ENCODE assay signal across 8 cellular contexts in the genomic region with DNA sequence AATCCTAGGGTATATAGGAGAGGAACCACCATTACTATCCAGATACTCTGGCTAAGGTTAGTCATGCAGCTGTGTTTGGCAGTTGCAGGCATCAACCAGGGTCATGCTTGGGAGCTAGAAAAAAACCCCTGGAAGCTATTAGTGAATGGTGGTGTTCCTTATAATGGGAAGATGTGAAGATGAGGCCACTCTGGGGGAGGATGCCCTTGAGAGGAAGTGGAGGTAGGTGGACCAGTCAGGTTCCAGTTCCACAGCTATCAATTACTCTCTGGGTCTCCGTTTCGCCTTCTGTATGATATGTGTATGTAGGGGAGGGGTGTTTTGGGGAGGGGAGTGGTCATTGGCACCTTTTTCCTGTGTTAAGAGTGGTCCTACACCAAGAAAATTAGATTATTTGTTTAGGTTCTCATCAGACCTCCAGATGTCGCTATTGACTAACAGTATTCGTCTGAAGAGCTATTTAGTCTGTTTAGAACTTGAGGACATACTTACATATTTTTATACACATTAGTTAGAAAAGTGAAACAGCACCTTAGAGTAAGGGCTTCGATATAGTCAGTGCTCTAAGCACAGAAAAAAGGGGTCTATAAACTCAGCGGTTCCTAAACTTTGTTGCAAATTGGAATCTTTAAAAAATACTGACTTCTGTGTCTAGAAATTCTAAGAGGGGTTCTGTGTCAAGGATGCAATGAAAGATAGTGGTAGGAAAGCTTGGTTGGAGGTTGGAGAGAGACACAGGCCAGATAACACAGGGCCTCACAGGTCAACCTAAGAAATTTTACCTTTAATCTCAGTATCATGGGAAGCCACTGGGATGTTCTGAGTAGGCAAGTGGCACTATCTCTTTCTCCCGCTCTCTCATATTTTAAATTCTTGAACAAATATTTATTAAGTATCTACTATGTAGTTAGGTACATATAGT. TPM values are rescaled to one million over a fixed set of nuclear protein-coding genes. Genes with fewer than 3 reads are reported as not detected.
A peak's percentile ranks its signal among the peaks of the same experiment; 100 is the strongest.
DNase-seq lines count a peak whose midpoint lies in the region; ATAC-seq, FAIRE-seq and TF ChIP-seq lines count a peak whose summit lies in the region.

No MANE protein-coding gene starts in this region.

- TF ChIP-seq RAD21 in GM12878 (IDR thresholded peaks at IDR 0.05; ENCODE audit: insufficient read depth, low read depth, low read length) = peak; percentile 94

- peak overlapping the region; percentile 28 for H2AFZ ChIP-seq in GM12878 (ENCODE audit: control insufficient read depth, low read depth, low read length)

- TF ChIP-seq CTCF in GM12878 (IDR thresholded peaks at IDR 0.05 in 2 of 3, conservative IDR thresholded peaks at IDR 0.05 in 1 of 3; ENCODE audit: control insufficient read depth in 2 of 3, extremely low read depth in 1 of 3, insufficient read depth in 1 of 3, low read depth in 3 of 3, low read length in 3 of 3) = peak; percentile 53 to 73 (median 55); a peak in 5 of 6 replicates

- FAIRE-seq in GM12878 (lab: Jason Lieb, UNC) = peak; percentile 86

- TF ChIP-seq EP300 in GM12878 (IDR thresholded peaks at IDR 0.05; ENCODE audit: borderline replicate concordance in 1 of 2, control insufficient read depth in 1 of 2, low read depth in 2 of 2, low read length in 2 of 2) = no peak

- H3K4me2 ChIP-seq in GM12878 (ENCODE audit: control insufficient read depth, insufficient read depth) = no peak overlapping the region

- no peaks in the 10 kb centered on the region for H3K4me1 ChIP-seq in GM12878 (ENCODE audit: control insufficient read depth, insufficient read depth, low read length)

- H3K27ac ChIP-seq in GM12878 (ENCODE audit: control insufficient read depth, insufficient read depth) = no peak overlapping the region

- H3K9me3 Mint-ChIP-seq in stimulated activated naive CD8-positive, alpha-beta T cell treated with anti-CD3 and anti-CD28 coated beads, Interleukin-15, amount 100 ng/mL, for 72 hours = no peaks in the 10 kb centered on the region

- no peak overlapping the region for H3K4me3 Mint-ChIP-seq in stimulated activated naive CD8-positive, alpha-beta T cell treated with anti-CD3 and anti-CD28 coated beads, Interleukin-15, amount 100 ng/mL, for 72 hours

- H3K27me3 ChIP-seq in GM12878 (replicated peaks in 1 of 2; ENCODE audit: control insufficient read depth in 2 of 2, insufficient read depth in 2 of 2, low read length in 1 of 2) = no peaks in the 10 kb centered on the region; a peak in 1 of 4 replicates

- no peak overlapping the region for H3K9ac ChIP-seq in GM12878 (ENCODE audit: control insufficient read depth, insufficient read depth, low read length)

- no peaks in the 10 kb centered on the region for H4K20me1 ChIP-seq in GM12878 (ENCODE audit: control insufficient read depth, insufficient read depth)

- 13% methylated on average over 7 of the region's 7 CpGs for WGBS in GM12878 (ENCODE audit: insufficient coverage, insufficient replicate concordance, low lambda C conversion rate, missing lambda C conversion rate)

- POLR2A ChIA-PET in GM12878 (lab: Charles Lee) = interaction anchor here (0.6 kb wide), 1 partner anchor 10 kb away, joined by 3 read pairs; the partner anchor contains the start of gene HPS3

- no peaks in the 10 kb centered on the region for H3K79me2 ChIP-seq in GM12878 (ENCODE audit: control insufficient read depth, insufficient read depth, low read length)

- no peak overlapping the region for H3K27ac Mint-ChIP-seq in stimulated activated naive CD8-positive, alpha-beta T cell treated with anti-CD3 and anti-CD28 coated beads, Interleukin-15, amount 100 ng/mL, for 72 hours

- H3K4me1 Mint-ChIP-seq in stimulated activated naive CD8-positive, alpha-beta T cell treated with anti-CD3 and anti-CD28 coated beads, Interleukin-15, amount 100 ng/mL, for 72 hours = no peaks in the 10 kb centered on the region

- TF ChIP-seq POLR2A in GM12878 (IDR thresholded peaks at IDR 0.05; ENCODE audit: low read depth, low read length) = no peak

- BruUV-seq in GM12878 (replicated peaks; lab: Mats Ljungman, UMichigan) = no TSS peak

- in situ Hi-C loops in GM12878 (cut with MboI) = loop anchor here (10.0 kb wide), 1 partner anchor 364 kb away; no protein-coding TSS in a partner anchor

- DNase-seq in AML-193 (lab: John Stamatoyannopoulos, UW) = peak; percentile 80 to 84
- peak; percentile 52 for DNase-seq in NCI-H69 (lab: John Stamatoyannopoulos, UW)
- DNase-seq in GM12878 (ENCODE audit: low read depth, low spot score) = peak; percentile 45
- DNase-seq in iPS-NIHi7 (ENCODE audit: extremely low spot score) = peak; percentile 70
- DNase-seq in stimulated activated naive CD8-positive, alpha-beta T cell treated with anti-CD3 and anti-CD28 coated beads, Interleukin-15, amount 100 ng/mL, for 72 hours = peak in 1 of 2 donors; percentile 10

- RAD21 ChIA-PET in GM12878 (lab: Charles Lee; ENCODE audit: unreplicated experiment) = interaction anchor here (0.6 to 3.6 kb wide), 24 partner anchors 9 to 184 kb away, joined by 3 to 36 read pairs (median 4); partner anchors contain the start of gene HPS3

- peaks cover 12% of the 10 kb centered on the region for H3K27me3 Mint-ChIP-seq in stimulated activated naive CD8-positive, alpha-beta T cell treated with anti-CD3 and anti-CD28 coated beads, Interleukin-15, amount 100 ng/mL, for 72 hours

- CTCF ChIA-PET in GM12878 (lab: Yijun Ruan, JAX) = interaction anchor here (0.6 to 7.2 kb wide), 46 partner anchors 11 to 368 kb away, joined by 3 to 168 read pairs (median 4); partner anchors contain the start of genes HLTF and HPS3

- ATAC-seq in GM18517 (IDR thresholded peaks at IDR 0.05; ENCODE audit: unreplicated experiment) (peak; percentile 49), HG03460 (IDR thresholded peaks at IDR 0.05; ENCODE audit: unreplicated experiment) (peak; percentile 62), GM12878 (peak; percentile 94), GM18520 (IDR thresholded peaks at IDR 0.05; ENCODE audit: unreplicated experiment) (no peak)
- ATAC-seq in stimulated activated naive CD8-positive, alpha-beta T cell treated with anti-CD3 and anti-CD28 coated beads, Interleukin-15, amount 100 ng/mL, for 72 hours = peak; percentile 80

- no peaks in the 10 kb centered on the region for H3K36me3 ChIP-seq in GM12878 (ENCODE audit: control insufficient read depth in 2 of 2, insufficient read depth in 2 of 2, low read length in 1 of 2)

- no peak overlapping the region for H3K4me3 ChIP-seq in GM12878

- no peaks in the 10 kb centered on the region for H3K9me3 ChIP-seq in GM12878 (replicated peaks; ENCODE audit: control insufficient read depth, insufficient read depth, low read length)

- SMC1A ChIA-PET in GM12878 (lab: Charles Lee; ENCODE audit: uncharacterized antibody, unreplicated experiment) = interaction anchor here (0.6 to 7.0 kb wide), 29 partner anchors 10 to 360 kb away, joined by 3 to 86 read pairs (median 3); partner anchors contain the start of genes CP and HPS3

- intact Hi-C loops in GM12878 (cut with micrococcal nuclease; ENCODE audit: unreplicated experiment) = loop anchor here (1.0 to 5.0 kb wide), 3 partner anchors 153 to 362 kb away; no protein-coding TSS in a partner anchor

TF ChIP-seq in GM12878, 131 proteins besides CTCF, POLR2A, EP300 and RAD21 (continues in another document):
- no peak for TF ChIP-seq ESRRA (IDR thresholded peaks at IDR 0.05; ENCODE audit: low read length)

RNA-seq across cellular contexts. Expression of gene HPS3, which starts 9.1 kb away (rescaled TPM):
- 35.9 and 38.1 TPM in 2 replicates for total RNA-seq in GM12878 (2013; cell fraction: nucleolus; rRNA removed)
- 14.4 and 15.8 TPM in 2 replicates for total RNA-seq in GM12878 (2014; rRNA removed)
- 15.2 and 15.4 TPM in 2 replicates for total RNA-seq in GM12878 (2014; rRNA removed; fragmentation: Illumina TruSeq; extraction: Trizol)
- 11.9 and 12.9 TPM in 2 replicates for total RNA-seq in GM12878 (2021)
- 5.8 TPM for polyA plus RNA-seq in GM12878 (2011; ENCODE audit: low read depth)
- 24.5 and 30.5 TPM in 2 replicates for polyA plus RNA-seq in GM12878 (2011; rRNA removed)
- 14.8 and 16.0 TPM in 2 replicates for polyA plus RNA-seq in GM12878 (2011; cell fraction: cytosol; rRNA removed)
- polyA plus RNA-seq in GM12878 (2011; cell fraction: nucleus; rRNA removed) = 22.1 and 25.7 TPM in 2 replicates
- 6.8 and 10.2 TPM in 2 replicates for polyA plus RNA-seq in GM12878 (2012)
- 15.9 and 19.3 TPM in 2 replicates for polyA plus RNA-seq in GM12878 (2014; fragmentation: Illumina TruSeq; extraction: Trizol)
- polyA plus RNA-seq in GM12878 (2014; fragmentation: Nextera tagmentation; extraction: Ambion mirVana) = 1 to 10 TPM; 2.7 to 4.5 TPM
- polyA plus RNA-seq in GM12878 (2014; rRNA removed) = 12.0 and 12.9 TPM in 2 replicates
- 10 to 100 TPM; 21.8 to 26.5 TPM for polyA plus RNA-seq in GM12878 (2016; fragmentation: Nextera tagmentation; extraction: Ambion mirVana)
- polyA minus RNA-seq in GM12878 (2011; rRNA and poly(A)+ RNA removed) = 25.0 and 25.9 TPM in 2 replicates
- polyA minus RNA-seq in GM12878 (2011; cell fraction: cytosol; rRNA and poly(A)+ RNA removed) = 9.2 and 10.7 TPM in 2 replicates
- 18.5 and 25.5 TPM in 2 replicates for polyA minus RNA-seq in GM12878 (2011; cell fraction: nucleus; rRNA and poly(A)+ RNA removed)

RNA-seq across cellular contexts. Expression of gene HLTF, which starts 34.0 kb away (rescaled TPM):
- 50.0 and 51.5 TPM in 2 replicates for total RNA-seq in GM12878 (2013; cell fraction: nucleolus; rRNA removed)
- total RNA-seq in GM12878 (2014; rRNA removed) = 30.5 and 38.4 TPM in 2 replicates
- total RNA-seq in GM12878 (2014; rRNA removed; fragmentation: Illumina TruSeq; extraction: Trizol) = 41.6 and 44.6 TPM in 2 replicates
- total RNA-seq in GM12878 (2021) = 40.1 and 43.0 TPM in 2 replicates
- polyA plus RNA-seq in GM12878 (2011; ENCODE audit: low read depth) = 8.6 TPM
- 32.8 and 60.8 TPM in 2 replicates for polyA plus RNA-seq in GM12878 (2011; rRNA removed)
- 10.1 and 11.7 TPM in 2 replicates for polyA plus RNA-seq in GM12878 (2011; cell fraction: cytosol; rRNA removed)
- 25.3 and 27.7 TPM in 2 replicates for polyA plus RNA-seq in GM12878 (2011; cell fraction: nucleus; rRNA removed)
- polyA plus RNA-seq in GM12878 (2012) = 11.3 and 21.5 TPM in 2 replicates
- 30.4 and 35.8 TPM in 2 replicates for polyA plus RNA-seq in GM12878 (2014; fragmentation: Illumina TruSeq; extraction: Trizol)
- 10 to 100 TPM; 13.7 to 26.8 TPM for polyA plus RNA-seq in GM12878 (2014; fragmentation: Nextera tagmentation; extraction: Ambion mirVana)
- polyA plus RNA-seq in GM12878 (2014; rRNA removed) = 17.9 and 24.7 TPM in 2 replicates
- polyA plus RNA-seq in GM12878 (2016; fragmentation: Nextera tagmentation; extraction: Ambion mirVana) = 10 to 100 TPM; 43.6 to 50.4 TPM
- 18.6 and 29.3 TPM in 2 replicates for polyA minus RNA-seq in GM12878 (2011; rRNA and poly(A)+ RNA removed)
- polyA minus RNA-seq in GM12878 (2011; cell fraction: cytosol; rRNA and poly(A)+ RNA removed) = 12.6 and 15.6 TPM in 2 replicates
- polyA minus RNA-seq in GM12878 (2011; cell fraction: nucleus; rRNA and poly(A)+ RNA removed) = 14.4 and 21.3 TPM in 2 replicates
